ENCODE assay signal across 7 cellular contexts in genomic region chr4:140609548-140610425, GRCh38. TPM values are rescaled to one million over a fixed set of nuclear protein-coding genes. Genes with fewer than 3 reads are reported as not detected.
DNase-seq lines count a peak whose midpoint lies in the region; ATAC-seq and TF ChIP-seq lines count a peak whose summit lies in the region.

No MANE protein-coding gene starts in this region.

- TF ChIP-seq CTCF in GM12872 (IDR thresholded peaks at IDR 0.05; ENCODE audit: insufficient read depth, low read depth, low read length) (peak; percentile 49), HCT116 (IDR thresholded peaks at IDR 0.05 in 2 of 3, conservative IDR thresholded peaks at IDR 0.05 in 1 of 3; ENCODE audit: borderline replicate concordance in 1 of 3, insufficient read depth in 1 of 3, low read depth in 2 of 3, low read length in 2 of 3) (peak; percentile 41 to 77 (median 65); a peak in 5 of 6 replicates), esophagus muscularis mucosa (IDR thresholded peaks at IDR 0.05) (peak; percentile 41 to 54 (median 46)), neural crest cell (conservative IDR thresholded peaks at IDR 0.05) (peak; percentile 71)

- WGBS in esophagus muscularis mucosa = 52% methylated on average over 6 of the region's 6 CpGs

- no peak overlapping the region for H3K4me3 Mint-ChIP-seq in neural crest cell
- no peak overlapping the region for H3K4me3 Mint-ChIP-seq in activated CD4-positive, alpha-beta T cell treated with anti-CD3 and anti-CD28 coated beads, Interleukin-2, amount 10 ng/mL, durations not matched to agents 7 days and 5 days

- peak; percentile 98 for ATAC-seq in HCT116

- no peak overlapping the region for H3K9ac ChIP-seq in HCT116 (ENCODE audit: low read length)

- POLR2A ChIA-PET in HCT116 (lab: Charles Lee) = interaction anchor here (1.5 kb wide), 1 partner anchor 10 kb away, joined by 4 read pairs; no protein-coding TSS in a partner anchor
- POLR2A ChIA-PET in activated CD4-positive, alpha-beta T cell treated with anti-CD3 and anti-CD28 coated beads, Interleukin-2, amount 10 ng/mL, durations not matched to agents 7 days and 5 days (lab: Charles Lee) = interaction anchor here (0.6 kb wide), 1 partner anchor 250 kb away, joined by 4 read pairs; no protein-coding TSS in a partner anchor

- peaks cover 13% of the 10 kb centered on the region for H3K4me1 Mint-ChIP-seq in neural crest cell
- no peaks in the 10 kb centered on the region for H3K4me1 Mint-ChIP-seq in activated CD4-positive, alpha-beta T cell treated with anti-CD3 and anti-CD28 coated beads, Interleukin-2, amount 10 ng/mL, durations not matched to agents 7 days and 5 days

- no peak overlapping the region for H3K4me2 ChIP-seq in HCT116 (ENCODE audit: low read length)

- H3K4me3 ChIP-seq in HCT116 (replicated peaks in 1 of 2; ENCODE audit: low read depth in 1 of 2, low read length in 2 of 2) (no peak overlapping the region), esophagus muscularis mucosa (no peak overlapping the region)

- CTCF ChIA-PET in HCT116 (lab: Charles Lee) = interaction anchor here (0.8 to 3.5 kb wide), 8 partner anchors 10 to 953 kb away, joined by 3 to 41 read pairs (median 6); no protein-coding TSS in a partner anchor
- CTCF ChIA-PET in activated CD4-positive, alpha-beta T cell treated with anti-CD3 and anti-CD28 coated beads, Interleukin-2, amount 10 ng/mL, durations not matched to agents 7 days and 5 days (lab: Charles Lee) = interaction anchor here (0.7 to 1.7 kb wide), 6 partner anchors 8 to 348 kb away, joined by 3 to 5 read pairs (median 4); partner anchors contain the start of gene SCOC

- no peak for TF ChIP-seq EP300 in esophagus muscularis mucosa (IDR thresholded peaks at IDR 0.05)

- H3K9me3 ChIP-seq in HCT116 (ENCODE audit: control insufficient read depth in 1 of 2, insufficient read depth in 1 of 2, low read depth in 1 of 2, low read length in 2 of 2) = no peaks in the 10 kb centered on the region
- no peaks in the 10 kb centered on the region for H3K9me3 ChIP-seq in esophagus muscularis mucosa

- intact Hi-C loops in HCT116 (cut with micrococcal nuclease) (loop anchor here (1.0 kb wide), 3 partner anchors 242 to 953 kb away; no protein-coding TSS in a partner anchor), esophagus muscularis mucosa (cut with DNase I) (loop anchor here (5.0 to 10.0 kb wide), 2 partner anchors 245 to 252 kb away; no protein-coding TSS in a partner anchor)

- no peaks in the 10 kb centered on the region for H3K36me3 ChIP-seq in HCT116 (ENCODE audit: control insufficient read depth in 1 of 2, insufficient read depth in 2 of 2, low read length in 2 of 2)
- no peaks in the 10 kb centered on the region for H3K36me3 ChIP-seq in esophagus muscularis mucosa

- no TSS peak for BruUV-seq in HCT116 (replicated peaks; lab: Mats Ljungman, UMichigan)

- H3K27ac Mint-ChIP-seq in neural crest cell (ENCODE audit: unreplicated experiment) = peak overlapping the region; percentile 89
- no peak overlapping the region for H3K27ac Mint-ChIP-seq in activated CD4-positive, alpha-beta T cell treated with anti-CD3 and anti-CD28 coated beads, Interleukin-2, amount 10 ng/mL, durations not matched to agents 7 days and 5 days

- H3K27me3 ChIP-seq in HCT116 (ENCODE audit: insufficient read depth, low read length) = no peaks in the 10 kb centered on the region
- no peaks in the 10 kb centered on the region for H3K27me3 ChIP-seq in esophagus muscularis mucosa

- TF ChIP-seq RAD21 in HCT116 (IDR thresholded peaks at IDR 0.05; ENCODE audit: low read depth) = peak; percentile 80

- H3K36me3 Mint-ChIP-seq in neural crest cell (ENCODE audit: low read depth) = no peaks in the 10 kb centered on the region
- H3K36me3 Mint-ChIP-seq in activated CD4-positive, alpha-beta T cell treated with anti-CD3 and anti-CD28 coated beads, Interleukin-2, amount 10 ng/mL, durations not matched to agents 7 days and 5 days (ENCODE audit: low read depth) = no peaks in the 10 kb centered on the region

- H3K27me3 Mint-ChIP-seq in neural crest cell (ENCODE audit: low read depth) = no peaks in the 10 kb centered on the region
- no peaks in the 10 kb centered on the region for H3K27me3 Mint-ChIP-seq in activated CD4-positive, alpha-beta T cell treated with anti-CD3 and anti-CD28 coated beads, Interleukin-2, amount 10 ng/mL, durations not matched to agents 7 days and 5 days

- peaks cover 3% of the 10 kb centered on the region for H3K9me3 Mint-ChIP-seq in neural crest cell
- H3K9me3 Mint-ChIP-seq in activated CD4-positive, alpha-beta T cell treated with anti-CD3 and anti-CD28 coated beads, Interleukin-2, amount 10 ng/mL, durations not matched to agents 7 days and 5 days = no peaks in the 10 kb centered on the region

- peak overlapping the region; percentile 90 for H2AFZ ChIP-seq in HCT116 (ENCODE audit: low read depth, low read length, poor library complexity, severe bottlenecking)

- H3K9me2 ChIP-seq in HCT116 (ENCODE audit: insufficient read depth) = no peaks in the 10 kb centered on the region; the same call in 1 of the 2 replicates

- no peaks in the 10 kb centered on the region for H3K79me2 ChIP-seq in HCT116 (ENCODE audit: insufficient read depth, low read length)

- no peaks in the 10 kb centered on the region for H4K20me1 ChIP-seq in HCT116 (ENCODE audit: insufficient read depth)

- RAD21 ChIA-PET in HCT116 (lab: Charles Lee; ENCODE audit: low non-redundant PET in 1 of 2, low total read pairs in 2 of 2, uncharacterized antibody in 2 of 2, unreplicated experiment in 2 of 2) = interaction anchor here (0.8 to 1.0 kb wide), 2 partner anchors 250 to 953 kb away, joined by 3 read pairs; no protein-coding TSS in a partner anchor

- H3K4me1 ChIP-seq in HCT116 (ENCODE audit: control insufficient read depth in 1 of 2, insufficient read depth in 2 of 2, low read length in 2 of 2) (0 out of 4 replicates have a peak, but pooled peaks cover 0 to 5% of the 10 kb centered on the region in 2 experiments), esophagus muscularis mucosa (peaks cover 0 to 7% (median 2%) of the 10 kb centered on the region in 4 donors)

- H3K27ac ChIP-seq in HCT116 (ENCODE audit: low read depth, low read length) = no peak overlapping the region
- no peak overlapping the region for H3K27ac ChIP-seq in esophagus muscularis mucosa (replicated peaks in 1 of 4)

- TF ChIP-seq POLR2A in HCT116 (IDR thresholded peaks at IDR 0.05; ENCODE audit: borderline replicate concordance, extremely low read depth, insufficient read depth, insufficient read length) (no peak), esophagus muscularis mucosa (IDR thresholded peaks at IDR 0.05; ENCODE audit: low read depth) (no peak)

- DNase-seq in HCT116 (ENCODE audit: low read depth, low spot score) = peak; percentile 41
- peak; percentile 42 for DNase-seq in LoVo (ENCODE audit: low spot score)
- DNase-seq in RPMI7951 (ENCODE audit: low read depth) = peak; percentile 41
- DNase-seq in esophagus muscularis mucosa (ENCODE audit: extremely low spot score) = no peak
- no peak for DNase-seq in neural crest cell (ENCODE audit: low read depth, low spot score)
- no peak for DNase-seq in activated CD4-positive, alpha-beta T cell treated with anti-CD3 and anti-CD28 coated beads, Interleukin-2, amount 10 ng/mL, durations not matched to agents 7 days and 5 days

TF ChIP-seq in HCT116, 20 proteins besides CTCF, POLR2A, EP300 and RAD21 (continues in another document):
- TF ChIP-seq POLR2AphosphoS5 (IDR thresholded peaks at IDR 0.05; ENCODE audit: low read depth, low read length) (no peak), JUND (IDR thresholded peaks at IDR 0.05) (no peak), CEBPB (IDR thresholded peaks at IDR 0.05; ENCODE audit: low read depth) (no peak), YY1 (IDR thresholded peaks at IDR 0.05; ENCODE audit: extremely low read depth, insufficient replicate concordance, low read depth, low read length) (no peak), ZNF274 (IDR thresholded peaks at IDR 0.05; ENCODE audit: low read depth, low read length) (no peak), FOSL1 (IDR thresholded peaks at IDR 0.05; ENCODE audit: low read depth) (no peak), TCF7L2 (IDR thresholded peaks at IDR 0.05; ENCODE audit: borderline replicate concordance, extremely low read depth, insufficient read depth, insufficient read length) (no peak), SIN3A (IDR thresholded peaks at IDR 0.05; ENCODE audit: low read depth) (no peak), ELF1 (IDR thresholded peaks at IDR 0.05; ENCODE audit: borderline replicate concordance, low read depth) (no peak), CBX3 (IDR thresholded peaks at IDR 0.05; ENCODE audit: low read depth) (no peak), REST (IDR thresholded peaks at IDR 0.05; ENCODE audit: low read depth) (no peak)

RNA-seq across cellular contexts. Expression of gene UCP1, which starts 41.0 kb away (rescaled TPM):
- not detected for total RNA-seq in HCT116 (2021; ENCODE audit: unreplicated experiment)
- not detected in 2 replicates for polyA plus RNA-seq in HCT116 (2012)
- not detected in 2 replicates for total RNA-seq in RPMI7951 (2014; rRNA removed; shearing (Covaris generic))
- not detected for total RNA-seq in esophagus muscularis mucosa
- not detected in 2 replicates for total RNA-seq in neural crest cell
- not detected for total RNA-seq in activated CD4-positive, alpha-beta T cell treated with anti-CD3 and anti-CD28 coated beads, Interleukin-2, amount 10 ng/mL, durations not matched to agents 7 days and 5 days

Comparison
In these comparisons a context has a peak if more than half of its experiments do, and no peak if none do; other contexts are left out.
1. DNase-seq: peak in HCT116 (single experiment), LoVo (single experiment) and RPMI7951 (single experiment); none in esophagus muscularis mucosa (single experiment), neural crest cell (single experiment) and activated CD4-positive, alpha-beta T cell treated with anti-CD3 and anti-CD28 coated beads, Interleukin-2, amount 10 ng/mL, durations not matched to agents 7 days and 5 days (single experiment).
2. Peak in every context shown above with its lines, with median percentiles within 50 percentile points of each other: CTCF ChIP-seq.